In the genomic region with DNA sequence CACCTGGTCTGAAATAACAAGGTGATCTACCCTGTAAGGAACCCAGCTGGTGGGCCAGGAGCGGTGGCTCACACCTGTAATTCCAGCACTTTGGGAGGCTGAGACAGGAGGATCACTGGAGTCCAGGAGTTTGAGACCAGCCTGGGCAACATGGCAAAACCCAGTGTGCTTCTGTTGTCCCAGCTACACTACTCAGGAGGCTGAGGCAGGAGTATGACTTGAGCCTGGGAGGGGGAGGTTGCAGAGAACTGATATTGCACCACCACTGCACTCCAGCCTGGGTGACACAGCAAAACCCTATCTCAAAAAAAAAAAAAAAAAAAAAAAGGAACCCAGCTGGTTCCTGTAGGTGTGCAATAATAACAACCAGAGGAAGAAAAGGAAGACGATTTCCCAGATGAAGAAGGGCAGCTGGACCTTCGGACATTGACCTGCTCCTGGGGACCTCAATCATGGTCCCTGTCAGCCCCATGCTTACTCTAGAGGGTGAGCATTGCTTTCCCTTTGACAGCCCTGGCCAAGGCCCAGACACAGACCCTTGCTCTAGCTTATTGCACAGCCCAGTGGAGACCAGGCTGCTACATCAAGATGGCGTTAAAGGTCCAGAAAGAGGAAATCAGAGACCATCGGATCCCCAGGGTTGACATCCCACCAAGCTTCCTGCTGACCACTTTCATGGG, we compare ENCODE assay signal across 1 cellular context.
A peak's percentile ranks its signal among the peaks of the same experiment; 100 is the strongest.
TF ChIP-seq lines count a peak whose summit lies in the region.

No MANE protein-coding gene starts in this region.

TF ChIP-seq in IMR-90, 13 proteins besides CTCF, POLR2A, EP300 and RAD21:
- TF ChIP-seq, protein P1, sequence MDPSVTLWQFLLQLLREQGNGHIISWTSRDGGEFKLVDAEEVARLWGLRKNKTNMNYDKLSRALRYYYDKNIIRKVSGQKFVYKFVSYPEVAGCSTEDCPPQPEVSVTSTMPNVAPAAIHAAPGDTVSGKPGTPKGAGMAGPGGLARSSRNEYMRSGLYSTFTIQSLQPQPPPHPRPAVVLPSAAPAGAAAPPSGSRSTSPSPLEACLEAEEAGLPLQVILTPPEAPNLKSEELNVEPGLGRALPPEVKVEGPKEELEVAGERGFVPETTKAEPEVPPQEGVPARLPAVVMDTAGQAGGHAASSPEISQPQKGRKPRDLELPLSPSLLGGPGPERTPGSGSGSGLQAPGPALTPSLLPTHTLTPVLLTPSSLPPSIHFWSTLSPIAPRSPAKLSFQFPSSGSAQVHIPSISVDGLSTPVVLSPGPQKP (IDR thresholded peaks at IDR 0.05; ENCODE audit: borderline replicate concordance, low read depth, low read length), result no peak
- peak; percentile 90 for TF ChIP-seq CEBPB (IDR thresholded peaks at IDR 0.05; ENCODE audit: low read depth, low read length)
- TF ChIP-seq SMC3 (IDR thresholded peaks at IDR 0.05; ENCODE audit: low read depth, low read length), result no peak
- TF ChIP-seq FOS (IDR thresholded peaks at IDR 0.05; ENCODE audit: low read depth, low read length), result no peak
- 0 out of 2 replicates have a peak, but pooled peaks have one; percentile 26 for TF ChIP-seq MAZ (IDR thresholded peaks at IDR 0.05; ENCODE audit: borderline replicate concordance, low read depth, low read length)
- peak; percentile 34; the same call in 1 of the 2 replicates for TF ChIP-seq MAFK (IDR thresholded peaks at IDR 0.05; ENCODE audit: low read depth, low read length)
- peak; percentile 88 for TF ChIP-seq NFE2L2 (IDR thresholded peaks at IDR 0.05; ENCODE audit: low read depth, low read length)
